In the genomic region with DNA sequence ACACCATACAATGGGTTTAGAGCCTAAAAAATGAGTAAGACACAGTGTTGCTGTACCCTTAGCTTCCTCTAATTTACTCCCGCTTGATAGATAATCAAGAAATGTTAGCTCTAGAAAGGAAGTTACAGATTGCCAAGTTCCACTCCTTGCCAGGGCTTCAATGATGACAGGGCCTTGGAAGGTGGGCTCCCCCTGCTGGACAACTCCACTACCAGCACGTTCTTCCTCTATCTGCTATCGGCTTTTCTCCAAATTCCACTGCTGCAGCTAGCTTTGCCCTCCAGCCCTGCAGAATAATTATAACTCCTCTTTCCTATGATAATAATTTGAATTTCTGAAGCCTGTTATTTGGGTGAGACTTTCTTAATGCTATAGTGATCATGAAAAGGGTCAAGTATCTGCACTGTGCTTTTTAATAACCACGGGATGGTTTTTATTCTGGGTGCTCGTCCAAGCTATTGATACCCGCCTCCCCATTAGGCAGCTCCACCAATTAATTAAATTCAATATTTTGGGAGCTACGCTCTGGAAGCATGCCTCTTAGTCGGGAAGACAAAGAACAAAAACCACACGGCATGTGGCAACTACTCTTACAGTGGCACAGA, we compare ENCODE assay signal across 8 cellular contexts.
DNase-seq lines count a peak whose midpoint lies in the region.

No MANE protein-coding gene starts in this region.

- DNase-seq in activated gamma-delta T cell treated with Interleukin-2 at 50 U/mL for 16 hours: peak; percentile 44
- DNase-seq in activated gamma-delta T cell (lab: John Stamatoyannopoulos, UW): no peak
- DNase-seq in NCI-H2196 (lab: John Stamatoyannopoulos, UW; ENCODE audit: unreplicated experiment): peak; percentile 18
- peak; percentile 50 for DNase-seq in activated CD4-positive, alpha-beta T cell treated with anti-CD3 and anti-CD28 coated beads, Interleukin-2, amount 50 U/mL, for 1 hour
- DNase-seq in ecto neural progenitor cell (ENCODE audit: low spot score): peak; percentile 72
- DNase-seq in medulla oblongata (ENCODE audit: extremely low spot score): peak; percentile 86
- peak; percentile 30 to 39 for DNase-seq in stimulated activated CD8-positive, alpha-beta memory T cell treated with anti-CD3 and anti-CD28 coated beads, Interleukin-2, amount 100 ng/mL, for 48 hours (ENCODE audit: low read depth in 2 of 2)
- no peak for DNase-seq in 8988T

Comparison
In these comparisons a context has a peak if more than half of its experiments do, and no peak if none do; other contexts are left out.
1. DNase-seq: peak in activated gamma-delta T cell treated with Interleukin-2 at 50 U/mL for 16 hours (single experiment), NCI-H2196 (single experiment), activated CD4-positive, alpha-beta T cell treated with anti-CD3 and anti-CD28 coated beads, Interleukin-2, amount 50 U/mL, for 1 hour (single experiment), ecto neural progenitor cell (single experiment), medulla oblongata (single experiment) and stimulated activated CD8-positive, alpha-beta memory T cell treated with anti-CD3 and anti-CD28 coated beads, Interleukin-2, amount 100 ng/mL, for 48 hours (2 of 2); none in activated gamma-delta T cell (single experiment) and 8988T (single experiment).